Comparison of ENCODE assay signal across 13 cellular contexts in the genomic region with DNA sequence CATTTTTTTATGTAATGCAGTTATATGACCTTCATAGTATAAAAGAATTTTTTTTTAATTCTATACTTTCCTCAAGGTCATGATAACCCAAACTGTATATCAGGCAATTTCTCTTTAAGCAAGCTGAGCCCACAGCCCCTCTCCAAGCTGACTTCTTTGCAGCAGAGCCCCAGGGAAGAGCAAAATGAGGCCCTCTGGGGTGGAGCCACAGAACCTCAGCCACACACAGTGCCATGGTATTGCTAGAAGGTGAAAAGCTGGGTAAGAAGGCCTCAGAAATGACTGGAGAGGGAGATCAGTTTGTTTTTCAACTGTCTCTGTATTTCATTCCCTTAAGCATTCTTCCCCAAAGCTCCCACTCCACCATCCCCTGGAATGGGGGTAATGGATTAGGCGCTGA.
"Had no signal": no experiment of that assay in that cellular context is flagged by ENCODE, and none has a peak within 500 bp of the region (broad histone marks: within the 10 kb centered on the region; RNA-seq: fewer than 3 reads in every experiment).

No MANE protein-coding gene starts in this region.

- H3K4me3 Mint-ChIP-seq: activated naive CD4-positive, alpha-beta T cell treated with anti-CD3 and anti-CD28 coated beads, Interleukin-2, amount 50 U/mL, for 24 hours; immature natural killer cell; natural killer cell; T-helper 1 cell treated with Interleukin-12 subunit alpha and Interleukin-12 subunit beta and Interleukin-4 antibody, amounts not matched to agents 30 μg/mL and 1 μg/mL, for 36 hours had no signal

- H3K4me1 ChIP-seq: right lobe of liver, testis had no signal

- H3K4me3 ChIP-seq: right lobe of liver, testis had no signal

- H3K27ac Mint-ChIP-seq: immature natural killer cell; natural killer cell; T-helper 1 cell treated with Interleukin-12 subunit alpha and Interleukin-12 subunit beta and Interleukin-4 antibody, amounts not matched to agents 30 μg/mL and 1 μg/mL, for 36 hours had no signal

- H3K27me3 Mint-ChIP-seq: activated naive CD4-positive, alpha-beta T cell treated with anti-CD3 and anti-CD28 coated beads, Interleukin-2, amount 50 U/mL, for 24 hours; progenitor cell of endocrine pancreas had no signal

- H3K36me3 Mint-ChIP-seq: activated naive CD4-positive, alpha-beta T cell treated with anti-CD3 and anti-CD28 coated beads, Interleukin-2, amount 50 U/mL, for 24 hours; immature natural killer cell; natural killer cell had no signal

- ATAC-seq: natural killer cell had no signal

- H3K27ac ChIP-seq: brain microvascular endothelial cell, right lobe of liver, testis had no signal

- H3K9me3 Mint-ChIP-seq: immature natural killer cell; T-helper 1 cell treated with Interleukin-12 subunit alpha and Interleukin-12 subunit beta and Interleukin-4 antibody, amounts not matched to agents 30 μg/mL and 1 μg/mL, for 36 hours had no signal

- H3K4me1 Mint-ChIP-seq: immature natural killer cell, natural killer cell had no signal

- H3K36me3 ChIP-seq: brain microvascular endothelial cell, right lobe of liver had no signal

- H3K27me3 ChIP-seq: brain microvascular endothelial cell, right lobe of liver, testis had no signal

- H3K9me3 ChIP-seq: right lobe of liver, testis had no signal

- DNase-seq: activated CD4-positive, alpha-beta T cell treated with anti-CD3 and anti-CD28 coated beads for 48 hours; activated effector memory CD4-positive, alpha-beta T cell treated with Interleukin-2 at 50 U/mL for 16 hours; brain microvascular endothelial cell; immature natural killer cell; mammary epithelial cell; natural killer cell; nucleus accumbens; right lobe of liver; stimulated activated naive CD4-positive, alpha-beta T cell treated with Interleukin-2 at 50 U/mL for 16 hours; testis had no signal
